23 cellular contexts compared by ENCODE assay signal in genomic region chrX:102995316-102995715, GRCh38. TPM values are rescaled to one million over a fixed set of nuclear protein-coding genes. Genes with fewer than 3 reads are reported as not detected.
"Had no signal": no experiment of that assay in that cellular context is flagged by ENCODE, and none has a peak within 500 bp of the region (broad histone marks: within the 10 kb centered on the region; RNA-seq: fewer than 3 reads in every experiment).

No MANE protein-coding gene starts in this region.

- H3K4me1 ChIP-seq: colonic mucosa, heart left ventricle, psoas muscle, right lobe of liver, spleen, testis, tibial nerve, upper lobe of right lung had no signal

- H3K36me3 ChIP-seq: colonic mucosa, heart left ventricle, right lobe of liver, spleen, tibial nerve, upper lobe of right lung had no signal

- H3K27ac ChIP-seq: colonic mucosa, heart left ventricle, psoas muscle, right lobe of liver, spleen, testis, tibial nerve, upper lobe of right lung had no signal

- ATAC-seq: heart left ventricle; left colon; left ventricle myocardium superior; psoas muscle; right lobe of liver; stimulated activated memory B cell treated with anti-CD40 and anti-IgM and Interleukin-4, amounts not matched to agents 10 μg/mL and 1 μg/mL and 100 μg/mL, for 72 hours; upper lobe of right lung had no signal

- H3K27me3 ChIP-seq: heart left ventricle, right lobe of liver, spleen, testis, upper lobe of right lung had no signal

- DNase-seq: colonic mucosa; dermis blood vessel endothelial cell; heart left ventricle; hippocampal formation; left colon; left ventricle myocardium superior; mesenchymal stem cell; naive B cell; psoas muscle; retina; right lobe of liver; spleen; stimulated activated CD4-positive, alpha-beta T cell treated with anti-CD3 and anti-CD28 coated beads, Interleukin-15, amount 100 ng/mL, for 24 hours; stimulated activated CD4-positive, alpha-beta T cell treated with anti-CD3 and anti-CD28 coated beads, Interleukin-1b, Interleukin-23, amount 100 ng/mL, for 48 hours; stimulated activated CD4-positive, alpha-beta T cell treated with anti-CD3 and anti-CD28 coated beads, Interleukin-4, amount 100 ng/mL, for 24 hours; testis; upper lobe of right lung had no signal

- H3K4me3 ChIP-seq: colonic mucosa, heart left ventricle, lung, psoas muscle, right lobe of liver, spleen, testis, tibial nerve, upper lobe of right lung had no signal

- H3K9me3 ChIP-seq: colonic mucosa, heart left ventricle, psoas muscle, right lobe of liver, spleen, testis, tibial nerve, upper lobe of right lung had no signal

RNA-seq across cellular contexts. Expression of gene RAB40AL, which starts 58.2 kb away (rescaled TPM):
- total RNA-seq: dermis blood vessel endothelial cell, epithelial cell of proximal tubule, kidney epithelial cell, left ventricle myocardium superior, psoas muscle, skeletal muscle tissue had no signal
